Comparison of ENCODE assay signal across 8 cellular contexts in the genomic region with DNA sequence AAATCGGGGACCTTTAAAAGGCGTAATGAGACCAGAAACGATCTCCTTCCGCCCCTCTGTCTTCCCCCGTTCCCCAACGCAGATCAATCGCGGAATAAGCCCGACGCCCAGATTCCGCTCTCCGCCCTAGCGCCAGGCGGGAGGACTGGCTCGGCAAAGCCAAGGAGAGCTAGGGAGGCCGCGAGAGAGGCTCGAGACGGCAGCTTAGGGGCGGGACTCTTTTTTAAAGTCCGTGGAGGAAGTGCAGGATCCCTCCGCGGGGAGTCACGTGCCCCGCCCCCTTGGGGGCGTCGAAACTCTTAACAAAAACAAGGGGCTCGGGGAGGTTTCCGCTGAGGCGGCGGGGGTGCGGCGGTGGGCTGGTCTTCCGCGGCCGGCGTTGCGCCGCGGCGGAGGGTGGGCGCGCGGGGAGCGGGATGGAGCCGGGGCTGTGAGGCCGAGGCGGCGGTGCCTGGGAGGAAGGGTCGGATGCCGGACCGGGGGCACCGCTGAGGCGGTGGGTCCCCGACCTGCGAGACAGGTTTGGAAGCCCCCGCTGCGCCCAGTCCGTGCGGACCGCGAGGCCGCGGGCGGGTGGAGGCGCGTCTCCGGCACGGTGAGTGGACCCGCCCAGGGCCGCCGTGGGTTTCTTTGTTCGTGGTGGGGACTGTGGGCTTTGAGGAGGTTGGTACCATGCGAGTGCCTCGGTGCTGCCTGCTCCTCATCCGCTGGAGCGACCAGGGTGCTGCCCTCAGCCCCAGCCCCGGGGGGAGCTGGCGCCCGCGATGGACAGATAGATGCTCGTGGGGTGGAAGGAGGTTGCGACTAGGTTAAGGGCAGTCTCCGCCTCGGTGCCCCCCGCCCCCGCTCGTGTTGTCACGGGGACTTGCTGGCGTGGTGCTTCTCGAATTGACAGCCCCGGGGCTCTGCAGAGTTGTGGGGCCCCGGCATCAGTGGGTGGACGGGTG. TPM values are rescaled to one million over a fixed set of nuclear protein-coding genes. Genes with fewer than 3 reads are reported as not detected.
DNase-seq lines count a peak whose midpoint lies in the region; ATAC-seq and TF ChIP-seq lines count a peak whose summit lies in the region.

A gene with protein sequence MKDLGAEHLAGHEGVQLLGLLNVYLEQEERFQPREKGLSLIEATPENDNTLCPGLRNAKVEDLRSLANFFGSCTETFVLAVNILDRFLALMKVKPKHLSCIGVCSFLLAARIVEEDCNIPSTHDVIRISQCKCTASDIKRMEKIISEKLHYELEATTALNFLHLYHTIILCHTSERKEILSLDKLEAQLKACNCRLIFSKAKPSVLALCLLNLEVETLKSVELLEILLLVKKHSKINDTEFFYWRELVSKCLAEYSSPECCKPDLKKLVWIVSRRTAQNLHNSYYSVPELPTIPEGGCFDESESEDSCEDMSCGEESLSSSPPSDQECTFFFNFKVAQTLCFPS (plus strand): TSS at position 296 of the 947 bp plus-strand sequence. CDS start 1,326 bp downstream, outside the sequence.

- TF ChIP-seq CTCF in A673 (conservative IDR thresholded peaks at IDR 0.05; ENCODE audit: low read depth, low read length): no peak

- peak; percentile 25 for ATAC-seq in HG03196 (IDR thresholded peaks at IDR 0.05; ENCODE audit: unreplicated experiment)

- H3K27me3 ChIP-seq in A673 (replicated peaks; ENCODE audit: insufficient read depth, low read depth, low read length, poor library complexity) (no peaks in the 10 kb centered on the region), duodenal mucosa (ENCODE audit: control insufficient read depth in 1 of 2, insufficient read depth in 2 of 2, low read length in 2 of 2) (no peaks in the 10 kb centered on the region)

- H3K27ac ChIP-seq in A673 (ENCODE audit: low read depth, low read length, poor library complexity, severe bottlenecking): peak within 1 kb of the TSS; percentile 95
- peak within 1 kb of the TSS; percentile 98 for H3K27ac ChIP-seq in duodenal mucosa (ENCODE audit: low read depth, low read length)

- H3K36me3 Mint-ChIP-seq in activated CD4-positive, alpha-beta memory T cell treated with anti-CD3 and anti-CD28 coated beads for 36 hours: peaks cover 12% of the 10 kb centered on the region

- H3K4me1 ChIP-seq in A673 (ENCODE audit: insufficient read depth, low read length, poor library complexity, severe bottlenecking) (no peaks in the 10 kb centered on the region), duodenal mucosa (ENCODE audit: control insufficient read depth in 1 of 2, insufficient read depth in 2 of 2, low read length in 2 of 2) (peaks cover 24 to 40% of the 10 kb centered on the region in 2 donors)

- intact Hi-C loops in A673 (cut with micrococcal nuclease; ENCODE audit: unreplicated experiment): loop anchor here (5.0 kb wide), 1 partner anchor 80 kb away; the partner anchor contains the start of gene CCNI
- intact Hi-C loops in activated CD4-positive, alpha-beta memory T cell treated with anti-CD3 and anti-CD28 coated beads for 36 hours (cut with micrococcal nuclease): loop anchor here (1.0 to 5.0 kb wide), 7 partner anchors 36 to 705 kb away; partner anchors contain the start of genes MRPL1 and SEPTIN11

- peak within 1 kb of the TSS; percentile 89 for H3K9ac ChIP-seq in duodenal mucosa (ENCODE audit: low read depth in 1 of 2, low read length in 2 of 2)

- H3K9me3 ChIP-seq in A673 (ENCODE audit: low read depth, low read length, poor library complexity, severe bottlenecking) (no peaks in the 10 kb centered on the region), duodenal mucosa (ENCODE audit: control insufficient read depth in 1 of 2, low read length in 2 of 2) (no peaks in the 10 kb centered on the region)

- H3K4me3 Mint-ChIP-seq in activated CD4-positive, alpha-beta memory T cell treated with anti-CD3 and anti-CD28 coated beads for 36 hours: peak within 1 kb of the TSS; percentile 95

- peaks cover 27% of the 10 kb centered on the region for H3K4me1 Mint-ChIP-seq in activated CD4-positive, alpha-beta memory T cell treated with anti-CD3 and anti-CD28 coated beads for 36 hours (ENCODE audit: low read depth)

- H3K9me3 Mint-ChIP-seq in activated CD4-positive, alpha-beta memory T cell treated with anti-CD3 and anti-CD28 coated beads for 36 hours: no peaks in the 10 kb centered on the region

- H3K4me3 ChIP-seq in A673 (ENCODE audit: low read depth, low read length, poor library complexity, severe bottlenecking) (peak within 1 kb of the TSS; percentile 81), duodenal mucosa (ENCODE audit: low read depth in 1 of 2, low read length in 2 of 2) (peak within 1 kb of the TSS; percentile 92 to 97)

- peak within 1 kb of the TSS; percentile 94 for H3K27ac Mint-ChIP-seq in activated CD4-positive, alpha-beta memory T cell treated with anti-CD3 and anti-CD28 coated beads for 36 hours

- DNase-seq in A673 (ENCODE audit: low spot score) (peak; percentile 93), NCI-H69 (lab: John Stamatoyannopoulos, UW) (peak; percentile 96), lung microvascular endothelial cell (ENCODE audit: low read depth in 2 of 2) (peak; percentile 93 to 95)
- DNase-seq in activated CD4-positive, alpha-beta memory T cell treated with anti-CD3 and anti-CD28 coated beads for 36 hours: peak; percentile 83
- peak in 2 of 3 donors; percentile 43 to 72 for DNase-seq in stimulated activated CD4-positive, alpha-beta T cell treated with anti-CD3 and anti-CD28 coated beads, TNF-alpha, amount 100 ng/mL, for 48 hours (ENCODE audit: low read depth in 3 of 3)

- no peaks in the 10 kb centered on the region for H3K27me3 Mint-ChIP-seq in activated CD4-positive, alpha-beta memory T cell treated with anti-CD3 and anti-CD28 coated beads for 36 hours

- POLR2A ChIA-PET in A673 (lab: Charles Lee; ENCODE audit: low non-redundant PET): interaction anchor here (0.6 kb wide), 1 partner anchor 1615 kb away, joined by 3 read pairs; no protein-coding TSS in a partner anchor
- POLR2A ChIA-PET in activated CD4-positive, alpha-beta memory T cell treated with anti-CD3 and anti-CD28 coated beads for 36 hours (lab: Charles Lee): interaction anchor here (1.0 to 1.2 kb wide), 4 partner anchors 16 to 84 kb away, joined by 3 to 8 read pairs (median 4); no protein-coding TSS in a partner anchor

- TF ChIP-seq POLR2A in GM18951 (IDR thresholded peaks at IDR 0.05; ENCODE audit: extremely low read depth, insufficient read depth, insufficient read length): peak; percentile 67

- no TSS peak for BruUV-seq in A673 (replicated peaks; lab: Mats Ljungman, UMichigan)

- CTCF ChIA-PET in A673 (lab: Charles Lee): no interaction called here
- CTCF ChIA-PET in activated CD4-positive, alpha-beta memory T cell treated with anti-CD3 and anti-CD28 coated beads for 36 hours (lab: Charles Lee): interaction anchor here (2.6 kb wide), 1 partner anchor 61 kb away, joined by 12 read pairs; no protein-coding TSS in a partner anchor

- in situ Hi-C loops in GM18951 (cut with MboI; ENCODE audit: low sequenced_read_pairs, unreplicated experiment): no loop called here

- H3K36me3 ChIP-seq in A673 (ENCODE audit: insufficient read depth, low read length, poor library complexity, severe bottlenecking): peaks cover 17% of the 10 kb centered on the region
- H3K36me3 ChIP-seq in duodenal mucosa (ENCODE audit: control insufficient read depth in 1 of 2, insufficient read depth in 2 of 2, low read length in 2 of 2): peaks cover 7 to 9% of the 10 kb centered on the region in 2 donors

RNA-seq across cellular contexts. Expression of the gene that starts here (rescaled TPM):
- total RNA-seq in A673 (2021): 9.2 and 12.9 TPM in 2 replicates
- total RNA-seq in activated CD4-positive, alpha-beta memory T cell treated with anti-CD3 and anti-CD28 coated beads for 36 hours: 10 to 100 TPM; 23.9 to 25.1 TPM
- 12.6 and 17.3 TPM in 2 replicates for total RNA-seq in lung microvascular endothelial cell

Comparison
In these comparisons a context has a peak if more than half of its experiments do, and no peak if none do; other contexts are left out.
1. Peak in every context shown above with its lines: DNase-seq, ATAC-seq, H3K4me3 ChIP-seq and H3K27ac ChIP-seq.